In genomic region chrX:13215729-13216128, GRCh38 we compare ENCODE assay signal across 25 cellular contexts.
DNase-seq lines count a peak whose midpoint lies in the region; ATAC-seq and TF ChIP-seq lines count a peak whose summit lies in the region.
"Had no signal": no experiment of that assay in that cellular context is flagged by ENCODE, and none has a peak within 500 bp of the region (broad histone marks: within the 10 kb centered on the region; RNA-seq: fewer than 3 reads in every experiment).

No MANE protein-coding gene starts in this region.

- no peaks in the 10 kb centered on the region for H3K27me3 ChIP-seq in IMR-90 (ENCODE audit: control insufficient read depth, insufficient read depth, low read length)
- no peaks in the 10 kb centered on the region for H3K27me3 ChIP-seq in brain microvascular endothelial cell (replicated peaks)
- no peaks in the 10 kb centered on the region for H3K27me3 ChIP-seq in skeletal muscle tissue (ENCODE audit: control insufficient read depth in 3 of 3, insufficient read depth in 3 of 3, low read length in 3 of 3)
- H3K27me3 ChIP-seq: gastrocnemius medialis, tibial artery had no signal

- no peak overlapping the region for H3K23ac ChIP-seq in IMR-90 (ENCODE audit: low read depth, low read length)

- peak; percentile 72 for ATAC-seq in IMR-90 (ENCODE audit: low read depth)
- no peak for ATAC-seq in mucosa of descending colon
- ATAC-seq in GM21360 (IDR thresholded peaks at IDR 0.05; ENCODE audit: unreplicated experiment) = no peak
- ATAC-seq: CD8-positive, alpha-beta T cell; gastrocnemius medialis; naive thymus-derived CD8-positive, alpha-beta T cell; stimulated activated naive B cell treated with anti-CD40 and anti-IgM and Interleukin-4, amounts not matched to agents 10 μg/mL and 1 μg/mL and 100 μg/mL, for 72 hours had no signal

- H2AK9ac ChIP-seq in IMR-90 (replicated peaks; ENCODE audit: low read depth, low read length, poor library complexity) = no peak overlapping the region

- no peaks in the 10 kb centered on the region for H3K9me1 ChIP-seq in IMR-90 (ENCODE audit: insufficient read depth, low read length)

- H2BK20ac ChIP-seq in IMR-90 (ENCODE audit: low read depth, low read length) = peak overlapping the region; percentile 36; the same call in 1 of the 2 replicates

- dilution Hi-C loops in IMR-90 (cut with HindIII; ENCODE audit: low sequenced_read_pairs, unreplicated experiment) = no loop called here

- no peaks in the 10 kb centered on the region for H3K79me1 ChIP-seq in IMR-90 (ENCODE audit: low read depth in 1 of 2, low read length in 2 of 2)

- no TSS peak for BruUV-seq in IMR-90 (replicated peaks; lab: Mats Ljungman, UMichigan)

- H3K4me1 ChIP-seq in IMR-90 (ENCODE audit: control insufficient read depth, insufficient read depth, low read length) (peaks cover 1% of the 10 kb centered on the region; the same call in 1 of the 2 replicates), skeletal muscle tissue (ENCODE audit: control insufficient read depth in 3 of 3, insufficient read depth in 3 of 3, low read length in 3 of 3) (no peaks in the 10 kb centered on the region), mucosa of descending colon (ENCODE audit: low read depth) (no peaks in the 10 kb centered on the region)
- H3K4me1 ChIP-seq: gastrocnemius medialis had no signal

- H3K18ac ChIP-seq in IMR-90 (ENCODE audit: low read depth, low read length) = peak overlapping the region; percentile 58

- H3K4ac ChIP-seq in IMR-90 (ENCODE audit: low read depth, low read length) = 0 out of 2 replicates have a peak overlapping the region, but pooled peaks have one; percentile 58

- peak overlapping the region; percentile 20; the same call in 1 of the 2 replicates for H3K4me2 ChIP-seq in IMR-90 (ENCODE audit: low read depth, low read length)

- intact Hi-C loops in IMR-90 (cut with micrococcal nuclease) = loop anchor here (10.0 kb wide), 1 partner anchor 159 kb away; no protein-coding TSS in a partner anchor
- intact Hi-C loops in mucosa of descending colon (cut with DNase I, micrococcal nuclease) = no loop called here

- H3K27ac ChIP-seq in IMR-90 (ENCODE audit: insufficient read depth, low read length) = peak overlapping the region; percentile 95; the same call in 1 of the 2 replicates
- H3K27ac ChIP-seq in brain microvascular endothelial cell = peak overlapping the region; percentile 51
- H3K27ac ChIP-seq in skeletal muscle tissue (ENCODE audit: low read depth, low read length) = peak overlapping the region; percentile 19
- H3K27ac ChIP-seq: gastrocnemius medialis had no signal

- H2BK15ac ChIP-seq in IMR-90 (ENCODE audit: low read depth, low read length) = no peak overlapping the region

- peak overlapping the region; percentile 53 to 65; a peak in 3 of 4 replicates for H4K8ac ChIP-seq in IMR-90 (ENCODE audit: low read depth in 2 of 2, low read length in 2 of 2)

- in situ Hi-C loops in IMR-90 (cut with MboI; ENCODE audit: low sequenced_read_pairs) (no loop called here), brain microvascular endothelial cell (cut with HindIII; ENCODE audit: low pct_ligation_motif_present, low sequenced_read_pairs) (no loop called here), ACHN (cut with HindIII; ENCODE audit: low pct_ligation_motif_present, low pct_unique_long_range_greater_than_20kb, low sequenced_read_pairs) (no loop called here)

- H3K4me3 ChIP-seq in IMR-90 (ENCODE audit: insufficient read depth, low read depth, low read length) (no peak overlapping the region), brain microvascular endothelial cell (ENCODE audit: low read depth, low read length) (no peak overlapping the region), skeletal muscle tissue (ENCODE audit: low read length in 3 of 3) (no peak overlapping the region), mucosa of descending colon (no peak overlapping the region)
- H3K4me3 ChIP-seq: gastrocnemius medialis, tibial artery had no signal

- CTCF ChIA-PET in IMR-90 (lab: Yijun Ruan, JAX) = interaction anchor here (0.5 kb wide), 1 partner anchor 246 kb away, joined by 5 read pairs; no protein-coding TSS in a partner anchor

- H3K56ac ChIP-seq in IMR-90 (ENCODE audit: extremely low read depth, insufficient read depth, low read length) = no peak overlapping the region; the same call in 1 of the 2 replicates

- no peak overlapping the region for H2AFZ ChIP-seq in IMR-90 (replicated peaks; ENCODE audit: low read length, poor library complexity)

- H2BK120ac ChIP-seq in IMR-90 (ENCODE audit: low read depth, low read length) = peak overlapping the region; percentile 66; the same call in 1 of the 2 replicates

- no peak overlapping the region; the same call in 1 of the 2 replicates for H2AK5ac ChIP-seq in IMR-90 (ENCODE audit: low read depth, low read length)

- H4K20me1 ChIP-seq in IMR-90 (ENCODE audit: insufficient read depth, low read length) = no peaks in the 10 kb centered on the region

- H3K9ac ChIP-seq in IMR-90 (ENCODE audit: low read depth, low read length) (no peak overlapping the region), skeletal muscle tissue (ENCODE audit: low read depth in 1 of 3, low read length in 3 of 3) (no peak overlapping the region)

- POLR2A ChIA-PET in IMR-90 (lab: Charles Lee; ENCODE audit: unreplicated experiment) = no interaction called here

- TF ChIP-seq RAD21 in IMR-90 (IDR thresholded peaks at IDR 0.05; ENCODE audit: low read length) = no peak

- H2BK5ac ChIP-seq in IMR-90 (ENCODE audit: low read depth, low read length, poor library complexity, severe bottlenecking) = peak overlapping the region; percentile 32

- no CpG with 5 or more reads among the region's 4 CpGs for WGBS in IMR-90 (ENCODE audit: extremely low coverage in 2 of 2, insufficient read length in 1 of 2), 2 experiments

- no peak overlapping the region for H4K5ac ChIP-seq in IMR-90 (ENCODE audit: low read depth, low read length)

- no peak overlapping the region for H3K14ac ChIP-seq in IMR-90 (replicated peaks; ENCODE audit: low read depth, low read length)

- peak; percentile 70 for DNase-seq in IMR-90
- no peak for DNase-seq in brain microvascular endothelial cell
- peak; percentile 12 for DNase-seq in hepatic stellate cell (ENCODE audit: low spot score)
- no peak for DNase-seq in mucosa of descending colon
- no peak for DNase-seq in AG08395 (ENCODE audit: low spot score)
- no peak for DNase-seq in ACHN
- DNase-seq: activated CD4-positive, CD25-positive, alpha-beta regulatory T cell; activated naive CD4-positive, alpha-beta T cell treated with anti-CD3 and anti-CD28 coated beads for 36 hours; activated T-cell treated with anti-CD3 and anti-CD28 coated beads, Interleukin-2, amount 50 U/mL, for 24 hours; aorta; CD8-positive, alpha-beta T cell; DMS153; gastrocnemius medialis; Kasumi-1; mammary epithelial cell; naive thymus-derived CD8-positive, alpha-beta T cell; NCI-H1092 treated with DMSO at 0.1 percent for 48 hours; NCI-H2029; RPMI8226; stimulated activated CD4-positive, alpha-beta T cell treated with anti-CD3 and anti-CD28 coated beads, Interleukin-1b, Interleukin-23, amount 100 ng/mL, for 48 hours; stimulated activated naive B cell treated with anti-CD40 and anti-IgM and Interleukin-4, amounts not matched to agents 10 μg/mL and 1 μg/mL and 100 μg/mL, for 72 hours; T1000; tibial artery had no signal

- TF ChIP-seq CTCF in IMR-90 (conservative IDR thresholded peaks at IDR 0.05; ENCODE audit: low read depth, low read length) = no peak
- no peak for TF ChIP-seq CTCF in brain microvascular endothelial cell (IDR thresholded peaks at IDR 0.05; ENCODE audit: low read depth, low read length, missing control alignments)
- TF ChIP-seq CTCF in mucosa of descending colon (IDR thresholded peaks at IDR 0.05) = no peak

- H4K91ac ChIP-seq in IMR-90 (ENCODE audit: insufficient read depth, low read depth, low read length) = no peak overlapping the region

- no peaks in the 10 kb centered on the region for H3K36me3 ChIP-seq in IMR-90 (ENCODE audit: control insufficient read depth, insufficient read depth, low read length)
- no peaks in the 10 kb centered on the region for H3K36me3 ChIP-seq in brain microvascular endothelial cell (replicated peaks)
- H3K36me3 ChIP-seq in skeletal muscle tissue (ENCODE audit: control insufficient read depth in 3 of 3, insufficient read depth in 3 of 3, low read length in 3 of 3) = no peaks in the 10 kb centered on the region
- H3K36me3 ChIP-seq in mucosa of descending colon (ENCODE audit: low read depth) = no peaks in the 10 kb centered on the region
- H3K36me3 ChIP-seq: gastrocnemius medialis, tibial artery had no signal

- H3K9me3 ChIP-seq in IMR-90 (ENCODE audit: control insufficient read depth, insufficient read depth, low read length) = peaks cover 4% of the 10 kb centered on the region; the same call in 1 of the 2 replicates
- no peaks in the 10 kb centered on the region for H3K9me3 ChIP-seq in skeletal muscle tissue (ENCODE audit: control insufficient read depth in 3 of 3, low read length in 3 of 3)
- no peaks in the 10 kb centered on the region for H3K9me3 ChIP-seq in mucosa of descending colon
- H3K9me3 ChIP-seq: gastrocnemius medialis, tibial artery had no signal

- TF ChIP-seq POLR2A in IMR-90 (IDR thresholded peaks at IDR 0.05; ENCODE audit: low read depth, low read length) = no peak

TF ChIP-seq in IMR-90, 13 proteins besides CTCF, POLR2A, EP300 and RAD21 (continues in another document):
- TF ChIP-seq RCOR1 (IDR thresholded peaks at IDR 0.05; ENCODE audit: insufficient replicate concordance, low read length) (no peak), FOS (IDR thresholded peaks at IDR 0.05; ENCODE audit: low read depth, low read length) (no peak), MAFK (IDR thresholded peaks at IDR 0.05; ENCODE audit: low read depth, low read length) (no peak), CHD1 (IDR thresholded peaks at IDR 0.05; ENCODE audit: low read depth, low read length) (no peak), BHLHE40 (IDR thresholded peaks at IDR 0.05; ENCODE audit: low read depth, low read length) (no peak), NFE2L2 (IDR thresholded peaks at IDR 0.05; ENCODE audit: low read depth, low read length) (no peak), ELK1 (IDR thresholded peaks at IDR 0.05; ENCODE audit: borderline replicate concordance, low read depth, low read length) (no peak), RFX5 (IDR thresholded peaks at IDR 0.05; ENCODE audit: low read depth, low read length) (no peak), MXI1 (IDR thresholded peaks at IDR 0.05; ENCODE audit: borderline replicate concordance, low read depth, low read length) (no peak)

Comparison
In these comparisons a context has a peak if more than half of its experiments do, and no peak if none do; other contexts are left out.
1. DNase-seq: peak in IMR-90 (single experiment) and hepatic stellate cell (single experiment); none in brain microvascular endothelial cell (single experiment), mucosa of descending colon (0 of 3), AG08395 (single experiment) and ACHN (single experiment).
2. H3K27ac ChIP-seq: peak in every context shown above with its lines; median percentile 95 in IMR-90; 51 in brain microvascular endothelial cell; 19 in skeletal muscle tissue.